In genomic region chr2:174337337-174338154, GRCh38 we compare ENCODE assay signal across 1 cellular context.
TF ChIP-seq lines count a peak whose summit lies in the region.

No MANE protein-coding gene starts in this region.

TF ChIP-seq in IMR-90, 13 proteins besides CTCF, POLR2A, EP300 and RAD21 (continued from another document):
- no peak for TF ChIP-seq USF2 (IDR thresholded peaks at IDR 0.05; ENCODE audit: low read depth, low read length)
- no peak for TF ChIP-seq RCOR1 (IDR thresholded peaks at IDR 0.05; ENCODE audit: insufficient replicate concordance, low read length)
- TF ChIP-seq MAZ (IDR thresholded peaks at IDR 0.05; ENCODE audit: borderline replicate concordance, low read depth, low read length): no peak
- TF ChIP-seq MAFK (IDR thresholded peaks at IDR 0.05; ENCODE audit: low read depth, low read length): no peak
- no peak for TF ChIP-seq CEBPB (IDR thresholded peaks at IDR 0.05; ENCODE audit: low read depth, low read length)
- TF ChIP-seq MXI1 (IDR thresholded peaks at IDR 0.05; ENCODE audit: borderline replicate concordance, low read depth, low read length): no peak
- TF ChIP-seq CHD1 (IDR thresholded peaks at IDR 0.05; ENCODE audit: low read depth, low read length): no peak
- no peak for TF ChIP-seq BHLHE40 (IDR thresholded peaks at IDR 0.05; ENCODE audit: low read depth, low read length)
- TF ChIP-seq ELK1 (IDR thresholded peaks at IDR 0.05; ENCODE audit: borderline replicate concordance, low read depth, low read length): no peak
- no peak for TF ChIP-seq NFE2L2 (IDR thresholded peaks at IDR 0.05; ENCODE audit: low read depth, low read length)
